In genomic region chr6:100846276-100846675, GRCh38 we compare ENCODE assay signal across 11 cellular contexts. TPM values are rescaled to one million over a fixed set of nuclear protein-coding genes. Genes with fewer than 3 reads are reported as not detected.
DNase-seq lines count a peak whose midpoint lies in the region; ATAC-seq, FAIRE-seq and TF ChIP-seq lines count a peak whose summit lies in the region.
"Had no signal": no experiment of that assay in that cellular context is flagged by ENCODE, and none has a peak within 500 bp of the region (broad histone marks: within the 10 kb centered on the region; RNA-seq: fewer than 3 reads in every experiment).

No MANE protein-coding gene starts in this region.

- TF ChIP-seq CTCF in mammary epithelial cell (conservative IDR thresholded peaks at IDR 0.05 in 1 of 2, IDR thresholded peaks at IDR 0.05 in 1 of 2; ENCODE audit: extremely low read depth in 1 of 2, insufficient read depth in 1 of 2, low read depth in 1 of 2, low read length in 2 of 2): no peak
- no peak for TF ChIP-seq CTCF in transverse colon (IDR thresholded peaks at IDR 0.05)
- TF ChIP-seq CTCF in prostate gland (IDR thresholded peaks at IDR 0.05): no peak
- no peak for TF ChIP-seq CTCF in right lobe of liver (IDR thresholded peaks at IDR 0.05)

- H3K4me1 ChIP-seq in mammary epithelial cell (ENCODE audit: insufficient read depth, low read length) (peaks cover 9% of the 10 kb centered on the region), transverse colon (no peaks in the 10 kb centered on the region), prostate gland (replicated peaks) (no peaks in the 10 kb centered on the region), right lobe of liver (no peaks in the 10 kb centered on the region)

- no peak overlapping the region for H3K4me3 ChIP-seq in mammary epithelial cell (replicated peaks in 1 of 3; ENCODE audit: insufficient read depth in 1 of 3, low read depth in 2 of 3, low read length in 3 of 3)
- H3K4me3 ChIP-seq in transverse colon: no peak overlapping the region
- H3K4me3 ChIP-seq in prostate gland: no peak overlapping the region
- no peak overlapping the region for H3K4me3 ChIP-seq in right lobe of liver

- in situ Hi-C loops in mammary epithelial cell (cut with MboI; ENCODE audit: low sequenced_read_pairs in 2 of 2): no loop called here
- in situ Hi-C loops in transverse colon (cut with MboI; ENCODE audit: low pct_ligation_motif_present in 1 of 4, low pct_unique_long_range_greater_than_20kb in 1 of 4, low sequenced_read_pairs in 3 of 4): no loop called here

- H4K20me1 ChIP-seq in mammary epithelial cell (ENCODE audit: insufficient read depth, low read length): no peaks in the 10 kb centered on the region

- no peak overlapping the region for H3K9ac ChIP-seq in mammary epithelial cell (ENCODE audit: insufficient read depth, low read length)

- no TSS peak for BruUV-seq in mammary epithelial cell (replicated peaks; lab: Mats Ljungman, UMichigan)

- WGBS in mammary epithelial cell (ENCODE audit: low coverage, missing lambda C conversion rate): 100% methylated on average over 2 of the region's 2 CpGs
- 88 to 91% methylated on average over 2 of the region's 2 CpGs for WGBS in transverse colon (ENCODE audit: low coverage in 1 of 2), 2 donors
- 90% methylated on average over 2 of the region's 2 CpGs for WGBS in prostate gland
- 91% methylated on average over 2 of the region's 2 CpGs for WGBS in right lobe of liver (ENCODE audit: insufficient coverage, low coverage, low lambda C conversion rate, missing lambda C conversion rate)

- H3K36me3 ChIP-seq in mammary epithelial cell (ENCODE audit: insufficient read depth, low read length) (peaks cover 10% of the 10 kb centered on the region), transverse colon (peaks cover 0 to 8% (median 4%) of the 10 kb centered on the region in 4 donors), prostate gland (no peaks in the 10 kb centered on the region), right lobe of liver (peaks cover 0 to 4% (median 1%) of the 10 kb centered on the region in 4 donors)

- H3K9me3 ChIP-seq in mammary epithelial cell (replicated peaks; ENCODE audit: insufficient read depth, low read length) (no peaks in the 10 kb centered on the region), transverse colon (no peaks in the 10 kb centered on the region), prostate gland (no peaks in the 10 kb centered on the region), right lobe of liver (no peaks in the 10 kb centered on the region)

- DNase-seq in Daoy (ENCODE audit: low read depth) (peak; percentile 2), GM19239 (ENCODE audit: insufficient read length, low spot score) (no peak), mammary epithelial cell (peak; percentile 1), transverse colon (no peak), prostate gland (ENCODE audit: low spot score) (no peak), right lobe of liver (no peak)
- no peak for DNase-seq in stimulated activated CD4-positive, alpha-beta T cell treated with anti-CD3 and anti-CD28 coated beads, Interleukin-15, amount 100 ng/mL, for 24 hours
- DNase-seq: activated CD4-positive, CD25-positive, alpha-beta regulatory T cell treated with anti-CD3 and anti-CD28 coated beads, Interleukin-2, amount 50 U/mL, for 72 hours; central memory CD4-positive, alpha-beta T cell; stimulated activated CD4-positive, alpha-beta T cell treated with anti-CD3 and anti-CD28 coated beads, Interleukin-4, amount 100 ng/mL, for 1 hour had no signal

- H3K27me3 ChIP-seq in mammary epithelial cell (ENCODE audit: insufficient read depth, low read length): no peaks in the 10 kb centered on the region
- H3K27me3 ChIP-seq in transverse colon: no peaks in the 10 kb centered on the region
- H3K27me3 ChIP-seq in prostate gland (replicated peaks; ENCODE audit: insufficient read depth): no peaks in the 10 kb centered on the region
- no peaks in the 10 kb centered on the region for H3K27me3 ChIP-seq in right lobe of liver

- H3K27ac ChIP-seq in mammary epithelial cell (ENCODE audit: insufficient read depth, low read depth, low read length) (no peak overlapping the region), transverse colon (no peak overlapping the region), prostate gland (no peak overlapping the region), right lobe of liver (no peak overlapping the region)

- no peak overlapping the region for H2AFZ ChIP-seq in mammary epithelial cell (ENCODE audit: low read depth, low read length)

- peak; percentile 33 for FAIRE-seq in GM19239 (lab: Jason Lieb, UNC)

- CTCF ChIA-PET in mammary epithelial cell (lab: Charles Lee; ENCODE audit: low non-redundant PET): no interaction called here

- ATAC-seq in HG03342 (IDR thresholded peaks at IDR 0.05; ENCODE audit: unreplicated experiment) (peak; percentile 64), right lobe of liver (no peak)

- peaks cover 74% of the 10 kb centered on the region for H3K79me2 ChIP-seq in mammary epithelial cell (ENCODE audit: insufficient read depth, low read length)

- TF ChIP-seq POLR2A in transverse colon (IDR thresholded peaks at IDR 0.05) (no peak), prostate gland (IDR thresholded peaks at IDR 0.05) (no peak), right lobe of liver (IDR thresholded peaks at IDR 0.05) (no peak)

- H3K4me2 ChIP-seq in mammary epithelial cell (ENCODE audit: insufficient read depth, low read depth, low read length): no peak overlapping the region

- intact Hi-C loops in mammary epithelial cell (cut with micrococcal nuclease): no loop called here
- intact Hi-C loops in transverse colon (cut with DNase I; ENCODE audit: low total_unique reads): no loop called here
- intact Hi-C loops in prostate gland (cut with DNase I): no loop called here
- intact Hi-C loops in right lobe of liver (cut with DNase I): no loop called here

- TF ChIP-seq EP300 in transverse colon (IDR thresholded peaks at IDR 0.05; ENCODE audit: low read depth): no peak

- dilution Hi-C loops in mammary epithelial cell (cut with HindIII; ENCODE audit: low sequenced_read_pairs): no loop called here

RNA-seq across cellular contexts. Expression of gene ASCC3, which starts 34.9 kb away (rescaled TPM):
- 33.6 and 36.3 TPM in 2 replicates for total RNA-seq in Daoy (2014; rRNA removed; shearing (Covaris generic))
- total RNA-seq in mammary epithelial cell: 100 to 1,000 TPM in 1 of 2 donors, 10 to 100 TPM in 1; 89.2 to 100 TPM
- polyA plus RNA-seq in mammary epithelial cell: 38.2 TPM
- polyA minus RNA-seq in mammary epithelial cell: 93.8 TPM
- total RNA-seq in transverse colon: 10 to 100 TPM; 15.7 to 39.9 (median 29.3) TPM
- total RNA-seq in prostate gland: 10 to 100 TPM; 27.6 to 35.9 TPM
- 10 to 100 TPM; 17.0 to 28.2 (median 24.9) TPM for total RNA-seq in right lobe of liver

Comparison
In these comparisons a context has a peak if more than half of its experiments do, and no peak if none do; other contexts are left out.
1. DNase-seq: peak in Daoy (single experiment) and mammary epithelial cell (single experiment); none in GM19239 (single experiment), transverse colon (single experiment), prostate gland (single experiment), stimulated activated CD4-positive, alpha-beta T cell treated with anti-CD3 and anti-CD28 coated beads, Interleukin-15, amount 100 ng/mL, for 24 hours (single experiment) and right lobe of liver (0 of 3).